In genomic region chr19:50007947-50008346, GRCh38 we compare ENCODE assay signal across 23 cellular contexts. TPM values are rescaled to one million over a fixed set of nuclear protein-coding genes. Genes with fewer than 3 reads are reported as not detected.
DNase-seq lines count a peak whose midpoint lies in the region; ATAC-seq, FAIRE-seq and TF ChIP-seq lines count a peak whose summit lies in the region.
"Had no signal": no experiment of that assay in that cellular context is flagged by ENCODE, and none has a peak within 500 bp of the region (broad histone marks: within the 10 kb centered on the region; RNA-seq: fewer than 3 reads in every experiment).

No MANE protein-coding gene starts in this region.

- H3K9me3 Mint-ChIP-seq in activated T-cell treated with anti-CD3 and anti-CD28 coated beads, Interleukin-2, amount 50 U/mL, for 24 hours = no peaks in the 10 kb centered on the region
- no peaks in the 10 kb centered on the region for H3K9me3 Mint-ChIP-seq in activated T-cell treated with anti-CD3 and anti-CD28 coated beads, Interleukin-2, amount 50 U/mL, for 4 hours
- H3K9me3 Mint-ChIP-seq in HFFc6 = no peaks in the 10 kb centered on the region
- no peaks in the 10 kb centered on the region for H3K9me3 Mint-ChIP-seq in stimulated activated effector memory CD8-positive, alpha-beta T cell treated with anti-CD3 and anti-CD28 coated beads, Interleukin-12 subunit alpha, Interleukin-12 subunit beta, amount 100 ng/mL, for 72 hours
- H3K9me3 Mint-ChIP-seq in activated CD4-positive, alpha-beta T cell treated with anti-CD3 and anti-CD28 coated beads, Interleukin-2, amount 10 ng/mL, durations not matched to agents 24 days and 14 days = no peaks in the 10 kb centered on the region
- H3K9me3 Mint-ChIP-seq: CD4-positive, alpha-beta memory T cell had no signal

- H3K4me1 Mint-ChIP-seq in activated T-cell treated with anti-CD3 and anti-CD28 coated beads, Interleukin-2, amount 50 U/mL, for 24 hours (ENCODE audit: low read depth) = peaks cover 28% of the 10 kb centered on the region
- peaks cover 21% of the 10 kb centered on the region for H3K4me1 Mint-ChIP-seq in activated T-cell treated with anti-CD3 and anti-CD28 coated beads, Interleukin-2, amount 50 U/mL, for 4 hours (ENCODE audit: low read depth)
- H3K4me1 Mint-ChIP-seq in HFFc6 (ENCODE audit: low read depth) = peaks cover 28% of the 10 kb centered on the region
- H3K4me1 Mint-ChIP-seq in stimulated activated effector memory CD8-positive, alpha-beta T cell treated with anti-CD3 and anti-CD28 coated beads, Interleukin-12 subunit alpha, Interleukin-12 subunit beta, amount 100 ng/mL, for 72 hours = peaks cover 35% of the 10 kb centered on the region
- H3K4me1 Mint-ChIP-seq in activated CD4-positive, alpha-beta T cell treated with anti-CD3 and anti-CD28 coated beads, Interleukin-2, amount 10 ng/mL, durations not matched to agents 24 days and 14 days = peaks cover 21% of the 10 kb centered on the region

- no peaks in the 10 kb centered on the region for H3K27me3 Mint-ChIP-seq in activated T-cell treated with anti-CD3 and anti-CD28 coated beads, Interleukin-2, amount 50 U/mL, for 24 hours
- no peaks in the 10 kb centered on the region for H3K27me3 Mint-ChIP-seq in activated T-cell treated with anti-CD3 and anti-CD28 coated beads, Interleukin-2, amount 50 U/mL, for 4 hours (ENCODE audit: low read depth)
- H3K27me3 Mint-ChIP-seq in HFFc6 (ENCODE audit: insufficient read depth) = no peaks in the 10 kb centered on the region
- no peaks in the 10 kb centered on the region for H3K27me3 Mint-ChIP-seq in activated CD4-positive, alpha-beta T cell treated with anti-CD3 and anti-CD28 coated beads, Interleukin-2, amount 10 ng/mL, durations not matched to agents 24 days and 14 days
- H3K27me3 Mint-ChIP-seq: CD4-positive, alpha-beta memory T cell had no signal

- no peak overlapping the region for H3K4me2 ChIP-seq in K562 (ENCODE audit: insufficient read depth, low read length)

- TF ChIP-seq EP300 in K562 (IDR thresholded peaks at IDR 0.05; ENCODE audit: low read length) (no peak), upper lobe of left lung (IDR thresholded peaks at IDR 0.05) (no peak)

- peak overlapping the region; percentile 4 for H3K27ac Mint-ChIP-seq in activated T-cell treated with anti-CD3 and anti-CD28 coated beads, Interleukin-2, amount 50 U/mL, for 24 hours
- peak overlapping the region; percentile 17; the same call in 1 of the 2 replicates for H3K27ac Mint-ChIP-seq in HFFc6
- H3K27ac Mint-ChIP-seq in stimulated activated effector memory CD8-positive, alpha-beta T cell treated with anti-CD3 and anti-CD28 coated beads, Interleukin-12 subunit alpha, Interleukin-12 subunit beta, amount 100 ng/mL, for 72 hours = peak overlapping the region; percentile 16
- H3K27ac Mint-ChIP-seq in activated CD4-positive, alpha-beta T cell treated with anti-CD3 and anti-CD28 coated beads, Interleukin-2, amount 10 ng/mL, durations not matched to agents 24 days and 14 days = no peak overlapping the region

- H3K27me3 ChIP-seq in K562 (ENCODE audit: control insufficient read depth in 2 of 2, insufficient read depth in 2 of 2, low read length in 2 of 2) (no peaks in the 10 kb centered on the region), upper lobe of left lung (no peaks in the 10 kb centered on the region)

- no peaks in the 10 kb centered on the region for H3K9me3 ChIP-seq in K562 (replicated peaks; ENCODE audit: control insufficient read depth, insufficient read depth, low read depth, low read length)
- no peaks in the 10 kb centered on the region for H3K9me3 ChIP-seq in upper lobe of left lung
- H3K9me3 ChIP-seq: HAP-1 had no signal

- TF ChIP-seq POLR2A in K562 (conservative IDR thresholded peaks at IDR 0.05) (no peak), upper lobe of left lung (IDR thresholded peaks at IDR 0.05) (no peak)

- no TSS peak for BruUV-seq in K562 (replicated peaks; lab: Mats Ljungman, UMichigan)

- TF ChIP-seq RAD21 in K562 (CRISPR knock-in tag; conservative IDR thresholded peaks at IDR 0.05 in 1 of 2, IDR thresholded peaks at IDR 0.05 in 1 of 2) = no peak

- intact Hi-C loops in K562 (cut with micrococcal nuclease) = no loop called here
- intact Hi-C loops in activated CD4-positive, alpha-beta T cell treated with anti-CD3 and anti-CD28 coated beads, Interleukin-2, amount 10 ng/mL, durations not matched to agents 24 days and 14 days (cut with micrococcal nuclease) = no loop called here

- no peaks in the 10 kb centered on the region; the same call in 2 of the 3 replicates for H3K79me2 ChIP-seq in K562 (ENCODE audit: control insufficient read depth, insufficient read depth, low read length)

- FAIRE-seq in K562 (lab: Jason Lieb, UNC) = no peak
- FAIRE-seq: GM12891, GM18507, H54 had no signal

- H3K9me1 ChIP-seq in K562 (ENCODE audit: control insufficient read depth, insufficient read depth, low read length) = peaks cover 8% of the 10 kb centered on the region

- TF ChIP-seq CTCF in HFFc6 (IDR thresholded peaks at IDR 0.05) (no peak), K562 (IDR thresholded peaks at IDR 0.05 in 2 of 3, conservative IDR thresholded peaks at IDR 0.05 in 1 of 3; ENCODE audit: insufficient read depth in 2 of 3, low read depth in 1 of 3, low read length in 3 of 3) (no peak), upper lobe of left lung (IDR thresholded peaks at IDR 0.05) (no peak)

- H3K4me1 ChIP-seq in K562 (replicated peaks in 1 of 2; ENCODE audit: control insufficient read depth in 2 of 2, insufficient read depth in 2 of 2, low read length in 2 of 2) = peaks cover 7 to 17% of the 10 kb centered on the region in 2 experiments
- H3K4me1 ChIP-seq in upper lobe of left lung = peaks cover 5 to 16% (median 11%) of the 10 kb centered on the region in 4 donors
- H3K4me1 ChIP-seq: HAP-1 had no signal

- H3K4me3 Mint-ChIP-seq in activated T-cell treated with anti-CD3 and anti-CD28 coated beads, Interleukin-2, amount 50 U/mL, for 24 hours = no peak overlapping the region
- H3K4me3 Mint-ChIP-seq in activated T-cell treated with anti-CD3 and anti-CD28 coated beads, Interleukin-2, amount 50 U/mL, for 4 hours = no peak overlapping the region
- no peak overlapping the region for H3K4me3 Mint-ChIP-seq in HFFc6
- H3K4me3 Mint-ChIP-seq in stimulated activated effector memory CD8-positive, alpha-beta T cell treated with anti-CD3 and anti-CD28 coated beads, Interleukin-12 subunit alpha, Interleukin-12 subunit beta, amount 100 ng/mL, for 72 hours = no peak overlapping the region
- H3K4me3 Mint-ChIP-seq in activated CD4-positive, alpha-beta T cell treated with anti-CD3 and anti-CD28 coated beads, Interleukin-2, amount 10 ng/mL, durations not matched to agents 24 days and 14 days = no peak overlapping the region
- H3K4me3 Mint-ChIP-seq: CD4-positive, alpha-beta memory T cell had no signal

- H4K20me1 ChIP-seq in K562 (replicated peaks; ENCODE audit: control insufficient read depth, insufficient read depth, low read length) = no peaks in the 10 kb centered on the region; the same call in 1 of the 2 replicates

- WGBS in K562 (ENCODE audit: insufficient coverage, low coverage, missing lambda C conversion rate) = 86% methylated on average over 2 of the region's 2 CpGs
- 93 to 94% methylated on average over 2 of the region's 2 CpGs for WGBS in upper lobe of left lung, 2 donors

- H3K27ac ChIP-seq in K562 (ENCODE audit: extremely low read depth, low read depth, low read length) (no peak overlapping the region), upper lobe of left lung (no peak overlapping the region)

- no peak for DNase-seq in activated T-cell treated with anti-CD3 and anti-CD28 coated beads, Interleukin-2, amount 50 U/mL, for 24 hours
- DNase-seq in activated T-cell treated with anti-CD3 and anti-CD28 coated beads, Interleukin-2, amount 50 U/mL, for 4 hours = no peak
- DNase-seq in HFFc6 = no peak
- no peak for DNase-seq in K562 (ENCODE audit: extremely low read depth in 1 of 4, low spot score in 3 of 4)
- no peak for DNase-seq in stimulated activated effector memory CD8-positive, alpha-beta T cell treated with anti-CD3 and anti-CD28 coated beads, Interleukin-12 subunit alpha, Interleukin-12 subunit beta, amount 100 ng/mL, for 72 hours (ENCODE audit: low spot score in 2 of 2)
- no peak for DNase-seq in upper lobe of left lung
- DNase-seq in activated CD4-positive, alpha-beta T cell treated with anti-CD3 and anti-CD28 coated beads, Interleukin-2, amount 10 ng/mL, durations not matched to agents 24 days and 14 days = no peak
- DNase-seq in NCI-H446 treated with DMSO at 0.1 percent for 48 hours (lab: John Stamatoyannopoulos, UW) = no peak
- DNase-seq: C1 segment of cervical spinal cord; Calu3; CD4-positive, alpha-beta memory T cell; COR-L47; DMS79 treated with DMSO at 0.1 percent for 48 hours; GF-D8; GOT3 had no signal

- peaks cover 76% of the 10 kb centered on the region for H3K36me3 Mint-ChIP-seq in activated T-cell treated with anti-CD3 and anti-CD28 coated beads, Interleukin-2, amount 50 U/mL, for 24 hours (ENCODE audit: low read depth)
- H3K36me3 Mint-ChIP-seq in activated T-cell treated with anti-CD3 and anti-CD28 coated beads, Interleukin-2, amount 50 U/mL, for 4 hours (ENCODE audit: insufficient read depth) = peaks cover 37% of the 10 kb centered on the region
- peaks cover 26% of the 10 kb centered on the region for H3K36me3 Mint-ChIP-seq in HFFc6 (ENCODE audit: low read depth)
- peaks cover 79% of the 10 kb centered on the region for H3K36me3 Mint-ChIP-seq in stimulated activated effector memory CD8-positive, alpha-beta T cell treated with anti-CD3 and anti-CD28 coated beads, Interleukin-12 subunit alpha, Interleukin-12 subunit beta, amount 100 ng/mL, for 72 hours
- H3K36me3 Mint-ChIP-seq in activated CD4-positive, alpha-beta T cell treated with anti-CD3 and anti-CD28 coated beads, Interleukin-2, amount 10 ng/mL, durations not matched to agents 24 days and 14 days (ENCODE audit: low read depth) = peaks cover 52% of the 10 kb centered on the region

- in situ Hi-C loops in K562 (cut with MboI) = no loop called here

- ATAC-seq in activated T-cell treated with anti-CD3 and anti-CD28 coated beads, Interleukin-2, amount 50 U/mL, for 4 hours = no peak
- ATAC-seq in K562 (no peak), upper lobe of left lung (ENCODE audit: low FRiP score in 2 of 2) (no peak)
- ATAC-seq in stimulated activated effector memory CD8-positive, alpha-beta T cell treated with anti-CD3 and anti-CD28 coated beads, Interleukin-12 subunit alpha, Interleukin-12 subunit beta, amount 100 ng/mL, for 72 hours = no peak

- H3K36me3 ChIP-seq in K562 (ENCODE audit: control insufficient read depth, insufficient read depth, low read length) (peaks cover 61% of the 10 kb centered on the region; the same call in 2 of the 3 replicates), upper lobe of left lung (peaks cover 8 to 85% (median 73%) of the 10 kb centered on the region in 4 donors)

- H3K4me3 ChIP-seq in K562 (no peak overlapping the region), upper lobe of left lung (no peak overlapping the region)
- H3K4me3 ChIP-seq: HAP-1 had no signal

- H2AFZ ChIP-seq in K562 (ENCODE audit: low read depth, low read length) = no peak overlapping the region

- POLR2A ChIA-PET in K562 (lab: Yijun Ruan, JAX) = interaction anchor here (1.2 kb wide), 1 partner anchor 10 kb away, joined by 3 read pairs; no protein-coding TSS in a partner anchor

- no peak overlapping the region for H3K9ac ChIP-seq in K562 (ENCODE audit: insufficient read depth in 1 of 2, low read depth in 2 of 2, low read length in 2 of 2)

- CTCF ChIA-PET in K562 (lab: Yijun Ruan, JAX; ENCODE audit: low intra/inter-chr PET ratio) = no interaction called here

RNA-seq across cellular contexts. Expression of gene VRK3, which starts 17.2 kb away (rescaled TPM):
- 10 to 100 TPM; 40.5 to 45.8 (median 40.5) TPM for total RNA-seq in activated T-cell treated with anti-CD3 and anti-CD28 coated beads, Interleukin-2, amount 50 U/mL, for 4 hours
- 10 to 100 TPM; 30.2 to 33.9 (median 32.7) TPM for total RNA-seq in HFFc6 (2021; fragmentation: NEBNext Ultra II Directional; extraction: Animal tissue kit (Norgen Biotek cat#: 25700))
- 91.2 and 165 TPM in 2 replicates for total RNA-seq in K562 (2011; cell fraction: chromatin; rRNA removed; ENCODE audit: low replicate concordance)
- total RNA-seq in K562 (2011; cell fraction: nucleolus; rRNA removed) = 66.3 and 85.0 TPM in 2 replicates
- 86.5 and 113 TPM in 2 replicates for total RNA-seq in K562 (2011; cell fraction: nucleoplasm; rRNA removed)
- total RNA-seq in K562 (2014; rRNA removed) (32.7 and 34.8 TPM in 2 replicates), K562 (2014; rRNA removed; fragmentation: Illumina TruSeq; extraction: Trizol) (43.3 and 49.8 TPM in 2 replicates), K562 (2015; rRNA removed; fragmentation: Illumina TruSeq; extraction: Trizol) (42.9 TPM in 2 replicates), K562 (2021) (49.7 and 54.4 TPM in 2 replicates), upper lobe of left lung (10 to 100 TPM; 28.6 to 82.8 (median 38.4) TPM)
- polyA plus RNA-seq in K562 (2011; rRNA removed) (42.8 and 45.3 TPM in 2 replicates), K562 (2014; fragmentation: Illumina TruSeq; extraction: Trizol) (79.4 and 94.3 TPM in 2 replicates), K562 (2014; fragmentation: Nextera tagmentation; extraction: Ambion mirVana) (10 to 100 TPM; 33.3 to 55.9 TPM), K562 (2014; rRNA removed) (25.6 and 35.9 TPM in 2 replicates)
- 34.7 and 47.2 TPM in 2 replicates for polyA plus RNA-seq in K562 (2011; cell fraction: cytosol; rRNA removed)
- polyA plus RNA-seq in K562 (2011; cell fraction: nucleus; rRNA removed) = 43.9 and 50.7 TPM in 2 replicates
- 57.4 and 62.2 TPM in 2 replicates for polyA plus RNA-seq in K562 (2012)
- polyA minus RNA-seq in K562 (2011; rRNA and poly(A)+ RNA removed) = 23.6 and 24.3 TPM in 2 replicates
- polyA minus RNA-seq in K562 (2011; cell fraction: cytosol; rRNA and poly(A)+ RNA removed) = 15.4 and 22.8 TPM in 2 replicates
- 21.0 and 35.8 TPM in 2 replicates for polyA minus RNA-seq in K562 (2011; cell fraction: nucleus; rRNA and poly(A)+ RNA removed)
- 66.1 and 70.0 TPM in 2 replicates for total RNA-seq in activated CD4-positive, alpha-beta T cell treated with anti-CD3 and anti-CD28 coated beads, Interleukin-2, amount 10 ng/mL, durations not matched to agents 24 days and 14 days

RNA-seq across cellular contexts. Expression of gene ZNF473, which starts 17.9 kb away (rescaled TPM):
- 10 to 100 TPM in 2 of 3 donors, 1 to 10 TPM in 1; 9.5 to 12.7 (median 10.1) TPM for total RNA-seq in activated T-cell treated with anti-CD3 and anti-CD28 coated beads, Interleukin-2, amount 50 U/mL, for 4 hours
- total RNA-seq in HFFc6 (2021; fragmentation: NEBNext Ultra II Directional; extraction: Animal tissue kit (Norgen Biotek cat#: 25700)) = 1 to 10 TPM; 5.4 to 7.4 (median 6.6) TPM
- 62.3 and 79.4 TPM in 2 replicates for total RNA-seq in K562 (2011; cell fraction: chromatin; rRNA removed; ENCODE audit: low replicate concordance)
- total RNA-seq in K562 (2011; cell fraction: nucleolus; rRNA removed) = 43.7 and 50.0 TPM in 2 replicates
- 58.1 and 66.7 TPM in 2 replicates for total RNA-seq in K562 (2011; cell fraction: nucleoplasm; rRNA removed)
- total RNA-seq in K562 (2014; rRNA removed) = 24.0 and 27.6 TPM in 2 replicates
- total RNA-seq in K562 (2014; rRNA removed; fragmentation: Illumina TruSeq; extraction: Trizol) = 31.0 and 31.6 TPM in 2 replicates
- total RNA-seq in K562 (2015; rRNA removed; fragmentation: Illumina TruSeq; extraction: Trizol) = 30.8 and 32.0 TPM in 2 replicates
- total RNA-seq in K562 (2021) = 28.5 and 33.9 TPM in 2 replicates
- 20.8 and 27.9 TPM in 2 replicates for polyA plus RNA-seq in K562 (2011; rRNA removed)
- 13.4 TPM in 2 replicates for polyA plus RNA-seq in K562 (2011; cell fraction: cytosol; rRNA removed)
- 34.3 and 42.1 TPM in 2 replicates for polyA plus RNA-seq in K562 (2011; cell fraction: nucleus; rRNA removed)
- 15.3 and 16.4 TPM in 2 replicates for polyA plus RNA-seq in K562 (2012)
- 26.1 and 30.0 TPM in 2 replicates for polyA plus RNA-seq in K562 (2014; fragmentation: Illumina TruSeq; extraction: Trizol)
- polyA plus RNA-seq in K562 (2014; fragmentation: Nextera tagmentation; extraction: Ambion mirVana) = 10 to 100 TPM in 1 of 2 experiments, 1 to 10 TPM in 1; 8.2 to 34.0 TPM
- polyA plus RNA-seq in K562 (2014; rRNA removed) = 19.2 and 19.7 TPM in 2 replicates
- polyA minus RNA-seq in K562 (2011; rRNA and poly(A)+ RNA removed) = 39.3 and 45.2 TPM in 2 replicates
- polyA minus RNA-seq in K562 (2011; cell fraction: cytosol; rRNA and poly(A)+ RNA removed) = 11.9 and 21.9 TPM in 2 replicates
- 21.1 and 29.0 TPM in 2 replicates for polyA minus RNA-seq in K562 (2011; cell fraction: nucleus; rRNA and poly(A)+ RNA removed)
- 10 to 100 TPM in 1 of 6 donors, 1 to 10 TPM in 5; 3.8 to 12.5 (median 6.3) TPM for total RNA-seq in upper lobe of left lung
- total RNA-seq in activated CD4-positive, alpha-beta T cell treated with anti-CD3 and anti-CD28 coated beads, Interleukin-2, amount 10 ng/mL, durations not matched to agents 24 days and 14 days = 13.1 and 14.2 TPM in 2 replicates

RNA-seq across cellular contexts. Expression of gene SIGLEC11, which starts 47.0 kb away (rescaled TPM):
- total RNA-seq in activated T-cell treated with anti-CD3 and anti-CD28 coated beads, Interleukin-2, amount 50 U/mL, for 4 hours = not detected
- total RNA-seq in HFFc6 (2021; fragmentation: NEBNext Ultra II Directional; extraction: Animal tissue kit (Norgen Biotek cat#: 25700)) = not detected
- not detected in 2 replicates for total RNA-seq in K562 (2011; cell fraction: chromatin; rRNA removed; ENCODE audit: low replicate concordance)
- total RNA-seq in K562 (2011; cell fraction: nucleolus; rRNA removed) = not detected in 2 replicates
- total RNA-seq in K562 (2011; cell fraction: nucleoplasm; rRNA removed) = not detected in 2 replicates
- total RNA-seq in K562 (2014; rRNA removed) = not detected in 2 replicates
- not detected in 2 replicates for total RNA-seq in K562 (2014; rRNA removed; fragmentation: Illumina TruSeq; extraction: Trizol)
- total RNA-seq in K562 (2015; rRNA removed; fragmentation: Illumina TruSeq; extraction: Trizol) = not detected in 2 replicates
- not detected in 2 replicates for total RNA-seq in K562 (2021)
- not detected in 2 replicates for polyA plus RNA-seq in K562 (2011; rRNA removed)
- polyA plus RNA-seq in K562 (2011; cell fraction: cytosol; rRNA removed) = not detected in 2 replicates
- 0.04 TPM in 1 of 2 replicates, not detected in the other for polyA plus RNA-seq in K562 (2011; cell fraction: nucleus; rRNA removed)
- not detected in 2 replicates for polyA plus RNA-seq in K562 (2012)
- not detected in 2 replicates for polyA plus RNA-seq in K562 (2014; fragmentation: Illumina TruSeq; extraction: Trizol)
- polyA plus RNA-seq in K562 (2014; fragmentation: Nextera tagmentation; extraction: Ambion mirVana) = not detected
- not detected in 2 replicates for polyA plus RNA-seq in K562 (2014; rRNA removed)
- not detected in 2 replicates for polyA minus RNA-seq in K562 (2011; rRNA and poly(A)+ RNA removed)
- polyA minus RNA-seq in K562 (2011; cell fraction: cytosol; rRNA and poly(A)+ RNA removed) = not detected in 2 replicates
- not detected in 2 replicates for polyA minus RNA-seq in K562 (2011; cell fraction: nucleus; rRNA and poly(A)+ RNA removed)
- total RNA-seq in upper lobe of left lung = 1 to 10 TPM; 2.0 to 7.3 (median 4.4) TPM
- total RNA-seq in activated CD4-positive, alpha-beta T cell treated with anti-CD3 and anti-CD28 coated beads, Interleukin-2, amount 10 ng/mL, durations not matched to agents 24 days and 14 days = not detected in 2 replicates
- total RNA-seq: A673; Calu3; CD4-positive, alpha-beta memory T cell; Daoy; G401 had no signal
- polyA plus RNA-seq: BJ; CD4-positive, alpha-beta memory T cell had no signal
